In the genomic region with DNA sequence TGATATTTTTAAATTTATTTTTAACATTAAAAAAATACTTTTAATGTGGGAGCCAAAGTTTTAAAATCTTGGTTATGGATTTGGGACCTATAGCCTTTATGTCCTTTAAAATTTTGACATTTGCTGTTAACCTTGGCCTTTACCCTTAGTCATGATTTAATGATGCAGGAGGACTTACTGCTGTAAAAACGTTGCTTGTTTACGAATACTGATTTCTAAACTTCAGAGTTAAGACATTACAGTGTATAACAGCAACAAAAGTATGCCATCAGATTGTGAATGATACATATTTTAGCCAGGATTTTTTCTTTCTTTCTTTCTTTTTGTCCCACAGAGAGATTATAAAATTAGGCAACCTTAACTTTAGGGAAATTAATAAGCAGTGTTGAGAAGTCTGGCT, we compare ENCODE assay signal across 15 cellular contexts. TPM values are rescaled to one million over a fixed set of nuclear protein-coding genes. Genes with fewer than 3 reads are reported as not detected.
DNase-seq lines count a peak whose midpoint lies in the region; ATAC-seq, FAIRE-seq and TF ChIP-seq lines count a peak whose summit lies in the region.
"Had no signal": no experiment of that assay in that cellular context is flagged by ENCODE, and none has a peak within 500 bp of the region (broad histone marks: within the 10 kb centered on the region; RNA-seq: fewer than 3 reads in every experiment).

No MANE protein-coding gene starts in this region.

- H3K9ac ChIP-seq in keratinocyte (ENCODE audit: control insufficient read depth, extremely low read depth, insufficient read depth, low read length): no peak overlapping the region

- no peaks in the 10 kb centered on the region for H3K9me3 ChIP-seq in keratinocyte (ENCODE audit: control insufficient read depth, low read depth, low read length)
- H3K9me3 ChIP-seq in CD8-positive, alpha-beta T cell (ENCODE audit: low read length): no peaks in the 10 kb centered on the region
- H3K9me3 ChIP-seq: SJCRH30 had no signal

- FAIRE-seq in keratinocyte (lab: Jason Lieb, UNC): peak; percentile 58
- FAIRE-seq: kidney had no signal

- peaks cover 5% of the 10 kb centered on the region for H4K20me1 ChIP-seq in keratinocyte (ENCODE audit: control insufficient read depth, extremely low read depth, insufficient read depth, low read length)

- no peaks in the 10 kb centered on the region for H3K27me3 Mint-ChIP-seq in stimulated activated naive CD8-positive, alpha-beta T cell treated with anti-CD3 and anti-CD28 coated beads, Interleukin-15, Interleukin-2, amounts not matched to agents 100 ng/mL and 50 ng/mL, for 24 hours
- no peaks in the 10 kb centered on the region for H3K27me3 Mint-ChIP-seq in activated T-helper 2 cell treated with anti-CD3 and anti-CD28 coated beads, Interferon-gamma antibody, Interleukin-2, Interleukin-4, amounts not matched to agents 10 μg/mL and 5 μg/mL and 100 μg/mL, durations not matched to agents 14 hours and 24 hours and 36 hours (ENCODE audit: low read depth)
- no peaks in the 10 kb centered on the region for H3K27me3 Mint-ChIP-seq in CD8-positive, alpha-beta T cell (ENCODE audit: low read depth)
- H3K27me3 Mint-ChIP-seq: stimulated activated naive B cell treated with anti-CD40 and anti-IgM and Interleukin-4, amounts not matched to agents 10 μg/mL and 1 μg/mL and 100 μg/mL, for 72 hours had no signal

- no peak overlapping the region for H3K4me2 ChIP-seq in keratinocyte (ENCODE audit: control insufficient read depth, extremely low read depth, insufficient read depth, low read depth, low read length)

- H3K79me2 ChIP-seq in keratinocyte (ENCODE audit: control insufficient read depth, insufficient read depth, low read length): peaks cover 88% of the 10 kb centered on the region

- intact Hi-C loops in activated T-helper 2 cell treated with anti-CD3 and anti-CD28 coated beads, Interferon-gamma antibody, Interleukin-2, Interleukin-4, amounts not matched to agents 10 μg/mL and 5 μg/mL and 100 μg/mL, durations not matched to agents 14 hours and 24 hours and 36 hours (cut with micrococcal nuclease): no loop called here
- intact Hi-C loops in CD8-positive, alpha-beta T cell (cut with DNase I, micrococcal nuclease): no loop called here

- no peaks in the 10 kb centered on the region for H3K27me3 ChIP-seq in keratinocyte (ENCODE audit: control insufficient read depth, extremely low read depth, insufficient read depth, low read length)
- H3K27me3 ChIP-seq in CD8-positive, alpha-beta T cell (ENCODE audit: insufficient read depth, low read length): no peaks in the 10 kb centered on the region
- H3K27me3 ChIP-seq: SJCRH30 had no signal

- ATAC-seq in stimulated activated naive CD8-positive, alpha-beta T cell treated with anti-CD3 and anti-CD28 coated beads, Interleukin-15, Interleukin-2, amounts not matched to agents 100 U/mL and 50 U/mL, for 24 hours: no peak
- no peak for ATAC-seq in GM21528 (IDR thresholded peaks at IDR 0.05; ENCODE audit: low FRiP score, unreplicated experiment)
- no peak for ATAC-seq in CD8-positive, alpha-beta T cell
- no peak for ATAC-seq in HG03432 (IDR thresholded peaks at IDR 0.05; ENCODE audit: unreplicated experiment)
- no peak for ATAC-seq in GM18517 (IDR thresholded peaks at IDR 0.05; ENCODE audit: unreplicated experiment)
- ATAC-seq: stimulated activated naive B cell treated with anti-CD40 and anti-IgM and Interleukin-4, amounts not matched to agents 10 μg/mL and 1 μg/mL and 100 μg/mL, for 72 hours had no signal

- no peak for TF ChIP-seq CTCF in keratinocyte (optimal IDR thresholded peaks at IDR 0.05 in 1 of 3, IDR thresholded peaks at IDR 0.05 in 1 of 3, conservative IDR thresholded peaks at IDR 0.05 in 1 of 3; ENCODE audit: extremely low read depth in 1 of 3, insufficient read depth in 2 of 3, low read length in 3 of 3)
- no peak for TF ChIP-seq CTCF in CD8-positive, alpha-beta T cell (IDR thresholded peaks at IDR 0.05)

- H2AFZ ChIP-seq in keratinocyte (ENCODE audit: control insufficient read depth, low read length): no peak overlapping the region

- peaks cover 3% of the 10 kb centered on the region for H3K9me1 ChIP-seq in keratinocyte (ENCODE audit: control insufficient read depth, extremely low read depth, insufficient read depth, low read length)

- no peaks in the 10 kb centered on the region for H3K9me3 Mint-ChIP-seq in stimulated activated naive CD8-positive, alpha-beta T cell treated with anti-CD3 and anti-CD28 coated beads, Interleukin-15, Interleukin-2, amounts not matched to agents 100 ng/mL and 50 ng/mL, for 24 hours
- no peaks in the 10 kb centered on the region for H3K9me3 Mint-ChIP-seq in activated T-helper 2 cell treated with anti-CD3 and anti-CD28 coated beads, Interferon-gamma antibody, Interleukin-2, Interleukin-4, amounts not matched to agents 10 μg/mL and 5 μg/mL and 100 μg/mL, durations not matched to agents 14 hours and 24 hours and 36 hours
- no peaks in the 10 kb centered on the region for H3K9me3 Mint-ChIP-seq in CD8-positive, alpha-beta T cell
- H3K9me3 Mint-ChIP-seq: stimulated activated naive B cell treated with anti-CD40 and anti-IgM and Interleukin-4, amounts not matched to agents 10 μg/mL and 1 μg/mL and 100 μg/mL, for 72 hours had no signal

- H3K4me1 Mint-ChIP-seq in stimulated activated naive CD8-positive, alpha-beta T cell treated with anti-CD3 and anti-CD28 coated beads, Interleukin-15, Interleukin-2, amounts not matched to agents 100 ng/mL and 50 ng/mL, for 24 hours (ENCODE audit: low read depth): peaks cover 89% of the 10 kb centered on the region
- H3K4me1 Mint-ChIP-seq in activated T-helper 2 cell treated with anti-CD3 and anti-CD28 coated beads, Interferon-gamma antibody, Interleukin-2, Interleukin-4, amounts not matched to agents 10 μg/mL and 5 μg/mL and 100 μg/mL, durations not matched to agents 14 hours and 24 hours and 36 hours (ENCODE audit: low read depth): peaks cover 72% of the 10 kb centered on the region
- H3K4me1 Mint-ChIP-seq in CD8-positive, alpha-beta T cell (ENCODE audit: low read depth): peaks cover 86% of the 10 kb centered on the region

- CTCF ChIA-PET in CD8-positive, alpha-beta T cell (lab: Charles Lee): interaction anchor here (0.6 to 1.6 kb wide), 3 partner anchors 10 to 140 kb away, joined by 4 to 5 read pairs (median 4); no protein-coding TSS in a partner anchor

- H3K36me3 ChIP-seq in keratinocyte (ENCODE audit: control insufficient read depth in 2 of 2, extremely low read depth in 1 of 2, insufficient read depth in 2 of 2, low read length in 2 of 2): peaks cover 6 to 8% of the 10 kb centered on the region in 2 experiments
- H3K36me3 ChIP-seq in CD8-positive, alpha-beta T cell (ENCODE audit: insufficient read depth, low read length): peaks cover 16% of the 10 kb centered on the region

- POLR2A ChIA-PET in CD8-positive, alpha-beta T cell (lab: Charles Lee): interaction anchor here (1.6 to 2.1 kb wide), 2 partner anchors 9 to 313 kb away, joined by 3 to 18 read pairs; partner anchors contain the start of genes RBM15 and STRIP1

- H3K27ac ChIP-seq in keratinocyte (ENCODE audit: control insufficient read depth, insufficient read depth, low read length): no peak overlapping the region
- H3K27ac ChIP-seq in CD8-positive, alpha-beta T cell (ENCODE audit: low read depth, low read length): no peak overlapping the region
- H3K27ac ChIP-seq: SJCRH30, WERI-Rb-1 had no signal

- H3K4me3 ChIP-seq in keratinocyte (ENCODE audit: control insufficient read depth in 2 of 3, extremely low read depth in 1 of 3, insufficient read depth in 2 of 3, low read depth in 1 of 3, low read length in 3 of 3): no peak overlapping the region
- no peak overlapping the region for H3K4me3 ChIP-seq in CD8-positive, alpha-beta T cell (ENCODE audit: low read depth, low read length)
- H3K4me3 ChIP-seq: SJCRH30 had no signal

- H3K4me3 Mint-ChIP-seq in stimulated activated naive CD8-positive, alpha-beta T cell treated with anti-CD3 and anti-CD28 coated beads, Interleukin-15, Interleukin-2, amounts not matched to agents 100 ng/mL and 50 ng/mL, for 24 hours: peak overlapping the region; percentile 61
- H3K4me3 Mint-ChIP-seq in activated T-helper 2 cell treated with anti-CD3 and anti-CD28 coated beads, Interferon-gamma antibody, Interleukin-2, Interleukin-4, amounts not matched to agents 10 μg/mL and 5 μg/mL and 100 μg/mL, durations not matched to agents 14 hours and 24 hours and 36 hours (ENCODE audit: low read depth): peak overlapping the region; percentile 35
- no peak overlapping the region for H3K4me3 Mint-ChIP-seq in CD8-positive, alpha-beta T cell

- dilution Hi-C loops in keratinocyte (cut with MboI; ENCODE audit: extremely low pct_ligation_motif_present, low sequenced_read_pairs): no loop called here

- H3K27ac Mint-ChIP-seq in stimulated activated naive CD8-positive, alpha-beta T cell treated with anti-CD3 and anti-CD28 coated beads, Interleukin-15, Interleukin-2, amounts not matched to agents 100 ng/mL and 50 ng/mL, for 24 hours: no peak overlapping the region
- H3K27ac Mint-ChIP-seq in activated T-helper 2 cell treated with anti-CD3 and anti-CD28 coated beads, Interferon-gamma antibody, Interleukin-2, Interleukin-4, amounts not matched to agents 10 μg/mL and 5 μg/mL and 100 μg/mL, durations not matched to agents 14 hours and 24 hours and 36 hours: peak overlapping the region; percentile 72
- H3K27ac Mint-ChIP-seq in CD8-positive, alpha-beta T cell: no peak overlapping the region

- peaks cover 72% of the 10 kb centered on the region for H3K36me3 Mint-ChIP-seq in stimulated activated naive CD8-positive, alpha-beta T cell treated with anti-CD3 and anti-CD28 coated beads, Interleukin-15, Interleukin-2, amounts not matched to agents 100 ng/mL and 50 ng/mL, for 24 hours (ENCODE audit: low read depth)
- peaks cover 65% of the 10 kb centered on the region for H3K36me3 Mint-ChIP-seq in activated T-helper 2 cell treated with anti-CD3 and anti-CD28 coated beads, Interferon-gamma antibody, Interleukin-2, Interleukin-4, amounts not matched to agents 10 μg/mL and 5 μg/mL and 100 μg/mL, durations not matched to agents 14 hours and 24 hours and 36 hours (ENCODE audit: low read depth)
- H3K36me3 Mint-ChIP-seq in CD8-positive, alpha-beta T cell: peaks cover 61% of the 10 kb centered on the region

- no peak for DNase-seq in stimulated activated naive CD8-positive, alpha-beta T cell treated with anti-CD3 and anti-CD28 coated beads, Interleukin-15, Interleukin-2, amounts not matched to agents 100 U/mL and 50 U/mL, for 24 hours
- no peak for DNase-seq in activated T-helper 2 cell treated with anti-CD3 and anti-CD28 coated beads, Interferon-gamma antibody, Interleukin-2, Interleukin-4, amounts not matched to agents 10 μg/mL and 5 μg/mL and 100 μg/mL, durations not matched to agents 14 hours and 24 hours and 36 hours (ENCODE audit: low spot score)
- no peak for DNase-seq in keratinocyte (ENCODE audit: low read depth, low spot score)
- DNase-seq in CD8-positive, alpha-beta T cell: no peak
- DNase-seq: kidney; NCI-H2029; retina; SJCRH30; stimulated activated CD4-positive, alpha-beta T cell treated with anti-CD3 and anti-CD28 coated beads, Interleukin-2, amount 100 ng/mL, for 48 hours; stimulated activated naive B cell treated with anti-CD40 and anti-IgM and Interleukin-4, amounts not matched to agents 10 μg/mL and 1 μg/mL and 100 μg/mL, for 72 hours; WERI-Rb-1 had no signal

- peaks cover 22% of the 10 kb centered on the region for H3K4me1 ChIP-seq in keratinocyte (ENCODE audit: control insufficient read depth, extremely low read depth, insufficient read depth, low read length)
- H3K4me1 ChIP-seq in CD8-positive, alpha-beta T cell (ENCODE audit: insufficient read depth, low read length): peaks cover 48% of the 10 kb centered on the region

RNA-seq across cellular contexts. Expression of gene RBM15, which starts 8.9 kb away (rescaled TPM):
- 55.5 TPM in 2 replicates for total RNA-seq in activated T-helper 2 cell treated with anti-CD3 and anti-CD28 coated beads, Interferon-gamma antibody, Interleukin-2, Interleukin-4, amounts not matched to agents 10 μg/mL and 5 μg/mL and 100 μg/mL, durations not matched to agents 14 hours and 24 hours and 36 hours
- polyA plus RNA-seq in keratinocyte: 10.0 to 13.8 TPM (median 10.7 TPM) in 3 replicates
- polyA plus RNA-seq in keratinocyte (2011; ENCODE audit: low read depth): 5.9 TPM
- polyA plus RNA-seq in keratinocyte (2011; cell fraction: cytosol; rRNA removed): 4.9 and 5.2 TPM in 2 replicates
- polyA plus RNA-seq in keratinocyte (2011; cell fraction: nucleus; rRNA removed): 13.6 and 13.8 TPM in 2 replicates
- polyA plus RNA-seq in keratinocyte (2012; ENCODE audit: low replicate concordance): 6.3 and 7.3 TPM in 2 replicates
- 36.2 to 47.3 TPM (median 47.0 TPM) in 3 replicates for polyA minus RNA-seq in keratinocyte
- polyA minus RNA-seq in keratinocyte (2011; cell fraction: cytosol; rRNA and poly(A)+ RNA removed): 25.1 TPM
- polyA minus RNA-seq in keratinocyte (2011; cell fraction: nucleus; rRNA and poly(A)+ RNA removed): 33.4 and 45.3 TPM in 2 replicates
- 10 to 100 TPM; 57.1 to 59.3 TPM for total RNA-seq in CD8-positive, alpha-beta T cell

RNA-seq across cellular contexts. Expression of gene SLC16A4, which starts 42.8 kb away (rescaled TPM):
- total RNA-seq in activated T-helper 2 cell treated with anti-CD3 and anti-CD28 coated beads, Interferon-gamma antibody, Interleukin-2, Interleukin-4, amounts not matched to agents 10 μg/mL and 5 μg/mL and 100 μg/mL, durations not matched to agents 14 hours and 24 hours and 36 hours: 0.23 and 0.73 TPM in 2 replicates
- polyA plus RNA-seq in keratinocyte: 0.36 to 0.92 TPM (median 0.81 TPM) in 3 replicates
- polyA plus RNA-seq in keratinocyte (2011; ENCODE audit: low read depth): 1.3 TPM
- polyA plus RNA-seq in keratinocyte (2011; cell fraction: cytosol; rRNA removed): 0.42 and 0.70 TPM in 2 replicates
- polyA plus RNA-seq in keratinocyte (2011; cell fraction: nucleus; rRNA removed): 0.65 and 0.89 TPM in 2 replicates
- 0.38 and 0.78 TPM in 2 replicates for polyA plus RNA-seq in keratinocyte (2012; ENCODE audit: low replicate concordance)
- 0.13 to 0.99 TPM (median 0.16 TPM) in 3 replicates for polyA minus RNA-seq in keratinocyte
- not detected for polyA minus RNA-seq in keratinocyte (2011; cell fraction: cytosol; rRNA and poly(A)+ RNA removed)
- polyA minus RNA-seq in keratinocyte (2011; cell fraction: nucleus; rRNA and poly(A)+ RNA removed): 0.63 TPM in 1 of 2 replicates, not detected in the other
- total RNA-seq in CD8-positive, alpha-beta T cell: under 1 TPM in 1 of 2 experiments, not detected in 1; 0.24 TPM

RNA-seq across cellular contexts. Expression of gene LAMTOR5, which starts 59.4 kb away (rescaled TPM):
- total RNA-seq in activated T-helper 2 cell treated with anti-CD3 and anti-CD28 coated beads, Interferon-gamma antibody, Interleukin-2, Interleukin-4, amounts not matched to agents 10 μg/mL and 5 μg/mL and 100 μg/mL, durations not matched to agents 14 hours and 24 hours and 36 hours: 170 and 171 TPM in 2 replicates
- 265 to 477 TPM (median 365 TPM) in 3 replicates for polyA plus RNA-seq in keratinocyte
- polyA plus RNA-seq in keratinocyte (2011; ENCODE audit: low read depth): 73.5 TPM
- 298 and 425 TPM in 2 replicates for polyA plus RNA-seq in keratinocyte (2011; cell fraction: cytosol; rRNA removed)
- 134 and 139 TPM in 2 replicates for polyA plus RNA-seq in keratinocyte (2011; cell fraction: nucleus; rRNA removed)
- polyA plus RNA-seq in keratinocyte (2012; ENCODE audit: low replicate concordance): 271 and 349 TPM in 2 replicates
- polyA minus RNA-seq in keratinocyte: 85.1 to 119 TPM (median 97.4 TPM) in 3 replicates
- 52.0 TPM for polyA minus RNA-seq in keratinocyte (2011; cell fraction: cytosol; rRNA and poly(A)+ RNA removed)
- polyA minus RNA-seq in keratinocyte (2011; cell fraction: nucleus; rRNA and poly(A)+ RNA removed): 21.5 and 28.5 TPM in 2 replicates
- total RNA-seq in CD8-positive, alpha-beta T cell: 100 to 1,000 TPM; 106 to 109 TPM
